ENCODE assay signal across 20 cellular contexts in genomic region chr11:8097926-8098325, GRCh38. TPM values are rescaled to one million over a fixed set of nuclear protein-coding genes. Genes with fewer than 3 reads are reported as not detected.
DNase-seq lines count a peak whose midpoint lies in the region; ATAC-seq, FAIRE-seq and TF ChIP-seq lines count a peak whose summit lies in the region.
"Had no signal": no experiment of that assay in that cellular context is flagged by ENCODE, and none has a peak within 500 bp of the region (broad histone marks: within the 10 kb centered on the region; RNA-seq: fewer than 3 reads in every experiment).

No MANE protein-coding gene starts in this region.

- no peaks in the 10 kb centered on the region for H3K9me3 Mint-ChIP-seq in activated naive CD8-positive, alpha-beta T cell treated with anti-CD3 and anti-CD28 coated beads, Interleukin-2, amount 50 U/mL, for 24 hours
- H3K9me3 Mint-ChIP-seq: CD4-positive, alpha-beta T cell had no signal

- WGBS in mesenchymal stem cell: 97% methylated on average over 2 of the region's 2 CpGs
- WGBS in stomach, 5 donors: 57 to 89% (median 86%) methylated on average over 2 of the region's 2 CpGs

- peaks cover 17% of the 10 kb centered on the region for H3K4me1 ChIP-seq in OCI-LY3 (ENCODE audit: low read length)
- no peaks in the 10 kb centered on the region for H3K4me1 ChIP-seq in mesenchymal stem cell (ENCODE audit: control insufficient read depth, insufficient read depth, low read depth, low read length)
- peaks cover 0 to 2% (median 1%) of the 10 kb centered on the region in 4 donors for H3K4me1 ChIP-seq in stomach
- H3K4me1 ChIP-seq: HAP-1 had no signal

- H3K36me3 Mint-ChIP-seq in activated naive CD8-positive, alpha-beta T cell treated with anti-CD3 and anti-CD28 coated beads, Interleukin-2, amount 50 U/mL, for 24 hours (ENCODE audit: low read depth): no peaks in the 10 kb centered on the region

- no peak overlapping the region for H2AFZ ChIP-seq in OCI-LY3 (ENCODE audit: low read depth, low read length)
- no peak overlapping the region for H2AFZ ChIP-seq in mesenchymal stem cell (ENCODE audit: low read depth, low read length)

- H4K20me1 ChIP-seq in OCI-LY3 (ENCODE audit: insufficient read depth, low read length): no peaks in the 10 kb centered on the region

- H2BK12ac ChIP-seq in mesenchymal stem cell (ENCODE audit: low read length in 2 of 2): no peak overlapping the region

- no peak overlapping the region for H3K27ac Mint-ChIP-seq in activated naive CD8-positive, alpha-beta T cell treated with anti-CD3 and anti-CD28 coated beads, Interleukin-2, amount 50 U/mL, for 24 hours
- H3K27ac Mint-ChIP-seq: B cell; CD4-positive, alpha-beta T cell had no signal

- H2BK5ac ChIP-seq in mesenchymal stem cell (ENCODE audit: low read depth, low read length, poor library complexity, severe bottlenecking): no peak overlapping the region

- H3K23ac ChIP-seq in mesenchymal stem cell (ENCODE audit: low read length in 2 of 2): no peak overlapping the region

- H3K27me3 Mint-ChIP-seq in activated naive CD8-positive, alpha-beta T cell treated with anti-CD3 and anti-CD28 coated beads, Interleukin-2, amount 50 U/mL, for 24 hours: no peaks in the 10 kb centered on the region
- H3K27me3 Mint-ChIP-seq: B cell; CD4-positive, alpha-beta T cell had no signal

- H3K4me2 ChIP-seq in OCI-LY3 (ENCODE audit: low read length) (peak overlapping the region; percentile 53; the same call in 1 of the 2 replicates), mesenchymal stem cell (ENCODE audit: low read length, poor library complexity, severe bottlenecking) (no peak overlapping the region)

- no peaks in the 10 kb centered on the region; the same call in 1 of the 2 replicates for H3K27me3 ChIP-seq in OCI-LY3 (ENCODE audit: low read depth, low read length)
- H3K27me3 ChIP-seq in mesenchymal stem cell (ENCODE audit: control insufficient read depth in 1 of 2, insufficient read depth in 1 of 2, low read length in 2 of 2): no peaks in the 10 kb centered on the region
- no peaks in the 10 kb centered on the region for H3K27me3 ChIP-seq in stomach

- H3K79me2 ChIP-seq in OCI-LY3 (ENCODE audit: low read length): no peaks in the 10 kb centered on the region

- no peak overlapping the region for H3K18ac ChIP-seq in mesenchymal stem cell (ENCODE audit: low read depth in 1 of 2, low read length in 2 of 2)

- H3K14ac ChIP-seq in mesenchymal stem cell (ENCODE audit: low read length in 2 of 2): no peak overlapping the region

- peak; percentile 1 for DNase-seq in GM20000 (ENCODE audit: low spot score)
- no peak for DNase-seq in mesenchymal stem cell
- DNase-seq in stomach: peak; percentile 9
- DNase-seq in D721Med (ENCODE audit: insufficient read length, low spot score): no peak
- DNase-seq in activated naive CD8-positive, alpha-beta T cell treated with anti-CD3 and anti-CD28 coated beads, Interleukin-2, amount 50 U/mL, for 24 hours: no peak
- DNase-seq in C1 segment of cervical spinal cord (lab: John Stamatoyannopoulos, UW): no peak
- DNase-seq: Calu3; CD4-positive, alpha-beta T cell; DMS79 treated with DMSO at 0.1 percent for 48 hours; NCI-H1417 treated with DMSO at 0.1 percent for 48 hours; NCI-H2029; NCI-H2171 treated with DMSO at 0.1 percent for 48 hours; NCI-H446 treated with DMSO at 0.1 percent for 48 hours; NK-92 treated with Interleukin-12 subunit alpha and Interleukin-12 subunit beta, amount 100 ng/mL, for 24 hours; RPMI8226 had no signal

- H3K36me3 ChIP-seq in OCI-LY3 (replicated peaks; ENCODE audit: low read depth, low read length): no peaks in the 10 kb centered on the region
- peaks cover 0 to 53% of the 10 kb centered on the region in 2 experiments for H3K36me3 ChIP-seq in mesenchymal stem cell (ENCODE audit: control insufficient read depth in 1 of 2, insufficient read depth in 2 of 2, low read depth in 1 of 2, low read length in 2 of 2)
- H3K36me3 ChIP-seq in stomach: peaks cover 0 to 60% (median 44%) of the 10 kb centered on the region in 4 donors

- no peak for TF ChIP-seq EP300 in stomach (IDR thresholded peaks at IDR 0.05)

- no peak overlapping the region for H2AK5ac ChIP-seq in mesenchymal stem cell (ENCODE audit: low read length, severe bottlenecking)

- H2BK120ac ChIP-seq in mesenchymal stem cell (ENCODE audit: low read depth, low read length): no peak overlapping the region

- H3K9ac ChIP-seq in OCI-LY3 (ENCODE audit: low read length) (no peak overlapping the region), mesenchymal stem cell (ENCODE audit: low read length) (peak overlapping the region; percentile 75)

- no peaks in the 10 kb centered on the region for H3K4me1 Mint-ChIP-seq in activated naive CD8-positive, alpha-beta T cell treated with anti-CD3 and anti-CD28 coated beads, Interleukin-2, amount 50 U/mL, for 24 hours

- ATAC-seq in activated naive CD8-positive, alpha-beta T cell treated with anti-CD3 and anti-CD28 coated beads, Interleukin-2, amount 50 U/mL, for 24 hours: no peak

- no peak for TF ChIP-seq POLR2A in stomach (IDR thresholded peaks at IDR 0.05)

- H3K9me3 ChIP-seq in OCI-LY3 (ENCODE audit: insufficient read depth, low read length): no peaks in the 10 kb centered on the region
- H3K9me3 ChIP-seq in mesenchymal stem cell (ENCODE audit: control insufficient read depth, low read length): no peaks in the 10 kb centered on the region
- no peaks in the 10 kb centered on the region for H3K9me3 ChIP-seq in stomach
- H3K9me3 ChIP-seq: HAP-1 had no signal

- no peak overlapping the region for H3K27ac ChIP-seq in OCI-LY3 (ENCODE audit: low read length)
- H3K27ac ChIP-seq in mesenchymal stem cell (ENCODE audit: low read length, poor library complexity, severe bottlenecking): no peak overlapping the region
- H3K27ac ChIP-seq in stomach: no peak overlapping the region
- H3K27ac ChIP-seq: HL-60 had no signal

- H3K79me1 ChIP-seq in mesenchymal stem cell (replicated peaks; ENCODE audit: low read length, poor library complexity, severe bottlenecking): no peaks in the 10 kb centered on the region

- TF ChIP-seq CTCF in GM20000 (IDR thresholded peaks at IDR 0.05; ENCODE audit: extremely low read depth, missing control alignments) (no peak), OCI-LY3 (IDR thresholded peaks at IDR 0.05; ENCODE audit: low read depth, low read length) (no peak), stomach (IDR thresholded peaks at IDR 0.05) (no peak), D721Med (IDR thresholded peaks at IDR 0.05; ENCODE audit: insufficient read depth, missing control alignments) (no peak)

- no peak for FAIRE-seq in D721Med (lab: Jason Lieb, UNC)
- FAIRE-seq: HTR-8/SVneo had no signal

- no peak overlapping the region for H4K8ac ChIP-seq in mesenchymal stem cell (ENCODE audit: low read length)

- no peak overlapping the region for H3K4ac ChIP-seq in mesenchymal stem cell (ENCODE audit: low read depth in 1 of 2, low read length in 2 of 2)

- H4K91ac ChIP-seq in mesenchymal stem cell (ENCODE audit: low read length): no peak overlapping the region

- intact Hi-C loops in stomach (cut with DNase I; ENCODE audit: low total_unique reads): loop anchor here (5.0 kb wide), 2 partner anchors 61 to 91 kb away; no protein-coding TSS in a partner anchor

- H2BK15ac ChIP-seq in mesenchymal stem cell (ENCODE audit: low read depth, poor library complexity, severe bottlenecking): no peak overlapping the region

- H3K4me3 Mint-ChIP-seq in activated naive CD8-positive, alpha-beta T cell treated with anti-CD3 and anti-CD28 coated beads, Interleukin-2, amount 50 U/mL, for 24 hours: no peak overlapping the region
- H3K4me3 Mint-ChIP-seq: B cell; CD4-positive, alpha-beta T cell had no signal

- H3K4me3 ChIP-seq in OCI-LY3 (ENCODE audit: low read length): no peak overlapping the region
- H3K4me3 ChIP-seq in mesenchymal stem cell (ENCODE audit: insufficient read depth in 1 of 2, low read depth in 1 of 2, low read length in 2 of 2): peak overlapping the region in 1 of 2 experiments; percentile 8
- H3K4me3 ChIP-seq in stomach: no peak overlapping the region
- H3K4me3 ChIP-seq: HAP-1 had no signal

RNA-seq across cellular contexts. Expression of gene TUB, which starts 16.9 kb away (rescaled TPM):
- polyA plus RNA-seq in mesenchymal stem cell (2013, experiment 1 of 2): 1.9 TPM
- 1.9 TPM for polyA plus RNA-seq in mesenchymal stem cell (2013, experiment 2 of 2)
- 10 to 100 TPM in 1 of 5 donors, 1 to 10 TPM in 1, under 1 TPM in 2, not detected in 1; under 0.01 to 12.1 (median 2.4) TPM for total RNA-seq in stomach
- polyA plus RNA-seq in stomach: 1 to 10 TPM in 2 of 3 donors, under 1 TPM in 1; 0.83 to 2.1 (median 1.4) TPM

Comparison
In these comparisons a context has a peak if more than half of its experiments do, and no peak if none do; other contexts are left out.
1. DNase-seq: peak in GM20000 (single experiment) and stomach (single experiment); none in mesenchymal stem cell (single experiment), D721Med (single experiment), activated naive CD8-positive, alpha-beta T cell treated with anti-CD3 and anti-CD28 coated beads, Interleukin-2, amount 50 U/mL, for 24 hours (single experiment) and C1 segment of cervical spinal cord (0 of 14).